18 cellular contexts compared by ENCODE assay signal in the genomic region with DNA sequence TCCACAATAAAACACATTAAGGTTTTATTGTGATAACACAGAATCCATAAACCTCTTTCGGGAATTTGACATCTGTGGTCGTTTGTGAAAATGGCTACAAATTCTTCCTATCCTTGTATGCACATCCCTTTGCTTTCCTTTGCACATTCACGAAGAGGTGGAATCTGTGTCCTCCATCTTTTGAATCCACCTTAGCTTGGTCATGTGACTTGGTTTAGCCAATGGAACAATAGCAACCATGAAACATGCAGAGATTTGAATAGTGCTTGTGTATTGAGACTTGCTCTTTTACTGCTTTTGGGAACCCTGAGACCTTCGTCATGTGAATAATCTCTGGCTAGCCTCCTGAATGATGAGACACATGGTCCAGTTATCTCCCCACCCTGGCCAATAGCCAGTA. TPM values are rescaled to one million over a fixed set of nuclear protein-coding genes. Genes with fewer than 3 reads are reported as not detected.
A peak's percentile ranks its signal among the peaks of the same experiment; 100 is the strongest.
DNase-seq lines count a peak whose midpoint lies in the region; ATAC-seq, FAIRE-seq and TF ChIP-seq lines count a peak whose summit lies in the region.
"Had no signal": no experiment of that assay in that cellular context is flagged by ENCODE, and none has a peak within 500 bp of the region (broad histone marks: within the 10 kb centered on the region; RNA-seq: fewer than 3 reads in every experiment).

No MANE protein-coding gene starts in this region.

- H3K79me2 ChIP-seq in GM23338 (replicated peaks; ENCODE audit: insufficient read depth) (no peaks in the 10 kb centered on the region), OCI-LY7 (ENCODE audit: insufficient read depth, low read depth, low read length) (no peaks in the 10 kb centered on the region), neural progenitor cell (ENCODE audit: low read depth) (no peaks in the 10 kb centered on the region)

- TF ChIP-seq EP300 in A549 (IDR thresholded peaks at IDR 0.05), result no peak

- DNase-seq in A549 (ENCODE audit: low read depth in 1 of 2, low spot score in 1 of 2), result peak in 1 of 2 experiments; percentile 40
- DNase-seq in GM23338 (ENCODE audit: low spot score), result no peak
- no peak for DNase-seq in OCI-LY7 (ENCODE audit: low spot score)
- no peak for DNase-seq in bronchial epithelial cell (ENCODE audit: low read depth)
- no peak for DNase-seq in mesenteric fat pad (ENCODE audit: low spot score)
- DNase-seq in stimulated activated CD4-positive, alpha-beta T cell treated with anti-CD3 and anti-CD28 coated beads, Interleukin-15, amount 100 ng/mL, for 24 hours, result no peak
- no peak for DNase-seq in SIG-M5 treated with dmso at 0.1 percent for 504 hours (lab: John Stamatoyannopoulos, UW; ENCODE audit: unreplicated experiment)
- DNase-seq in neural progenitor cell (ENCODE audit: low spot score), result no peak
- DNase-seq: CD4-positive, alpha-beta memory T cell; H9; NCI-H1092 treated with DMSO at 0.1 percent for 48 hours; NCI-H187; Right ventricle myocardium superior; SW 1271 had no signal

- CTCF ChIA-PET in A549 (lab: Yijun Ruan, JAX) (interaction anchor here (0.8 to 1.5 kb wide), 3 partner anchors 24 to 79 kb away, joined by 3 to 4 read pairs (median 3); no protein-coding TSS in a partner anchor), OCI-LY7 (lab: Charles Lee; ENCODE audit: unreplicated experiment) (no interaction called here)

- H3F3A ChIP-seq in GM23338 (replicated peaks; ENCODE audit: low read depth) (no peaks in the 10 kb centered on the region), neural progenitor cell (ENCODE audit: low read depth) (no peaks in the 10 kb centered on the region)

- no peak for TF ChIP-seq POLR2A in A549 (IDR thresholded peaks at IDR 0.05; ENCODE audit: low read length)

- peaks cover 25% of the 10 kb centered on the region for H3K9me3 Mint-ChIP-seq in GM23338
- peaks cover 14% of the 10 kb centered on the region for H3K9me3 Mint-ChIP-seq in neural progenitor cell

- no peak for TF ChIP-seq RAD21 in A549 (conservative IDR thresholded peaks at IDR 0.05 in 1 of 2, IDR thresholded peaks at IDR 0.05 in 1 of 2)

- no peak overlapping the region for H3K27ac Mint-ChIP-seq in GM23338
- H3K27ac Mint-ChIP-seq in neural progenitor cell, result no peak overlapping the region
- H3K27ac Mint-ChIP-seq: B cell; CD4-positive, alpha-beta memory T cell; H9; IgD-negative memory B cell; T-helper 2 cell treated with Interferon-gamma antibody and Interleukin-4, amounts not matched to agents 5 μg/mL and 100 μg/mL, for 36 hours had no signal

- H3K27me3 Mint-ChIP-seq in GM23338 (ENCODE audit: insufficient read depth, low read depth, poor library complexity) (no peaks in the 10 kb centered on the region), neural progenitor cell (ENCODE audit: insufficient read depth, low read depth) (no peaks in the 10 kb centered on the region)

- no peak overlapping the region for H3K9ac ChIP-seq in neural progenitor cell

- no peak for ATAC-seq in A549
- no peak for ATAC-seq in GM23338
- ATAC-seq: Panc1 had no signal

- H3K9me3 ChIP-seq in A549, result peaks cover 23% of the 10 kb centered on the region
- 0 out of 2 replicates have a peak, but pooled peaks cover 3% of the 10 kb centered on the region for H3K9me3 ChIP-seq in OCI-LY7 (ENCODE audit: low read length)
- peaks cover 7% of the 10 kb centered on the region for H3K9me3 ChIP-seq in neural progenitor cell (ENCODE audit: low read depth)

- H3K9me2 ChIP-seq in GM23338 (ENCODE audit: insufficient read depth), result no peaks in the 10 kb centered on the region
- H3K9me2 ChIP-seq in OCI-LY7 (ENCODE audit: insufficient read depth, low read length), result no peaks in the 10 kb centered on the region

- H3K4me3 Mint-ChIP-seq in GM23338 (no peak overlapping the region), neural progenitor cell (no peak overlapping the region)
- H3K4me3 Mint-ChIP-seq: B cell; CD4-positive, alpha-beta memory T cell; H9; IgD-negative memory B cell; T-helper 2 cell treated with Interferon-gamma antibody and Interleukin-4, amounts not matched to agents 5 μg/mL and 100 μg/mL, for 36 hours had no signal

- peak overlapping the region; percentile 60 for H2AFZ ChIP-seq in GM23338
- H2AFZ ChIP-seq in OCI-LY7 (ENCODE audit: low read length), result peak overlapping the region; percentile 27; the same call in 1 of the 2 replicates
- H2AFZ ChIP-seq in neural progenitor cell (replicated peaks), result no peak overlapping the region

- H3K4me1 Mint-ChIP-seq in GM23338 (peaks cover 5% of the 10 kb centered on the region; the same call in 2 of the 3 replicates), neural progenitor cell (peaks cover 6% of the 10 kb centered on the region)
- H3K4me1 Mint-ChIP-seq: B cell; CD4-positive, alpha-beta memory T cell; IgD-negative memory B cell had no signal

- H3K4me2 ChIP-seq in A549, result no peak overlapping the region
- no peak overlapping the region for H3K4me2 ChIP-seq in GM23338
- no peak overlapping the region for H3K4me2 ChIP-seq in OCI-LY7 (ENCODE audit: low read length)
- no peak overlapping the region for H3K4me2 ChIP-seq in neural progenitor cell

- FAIRE-seq in A549 (lab: Jason Lieb, UNC) (peak; percentile 63), bronchial epithelial cell (lab: Jason Lieb, UNC) (peak; percentile 84)

- intact Hi-C loops in OCI-LY7 (cut with micrococcal nuclease; ENCODE audit: unreplicated experiment), result no loop called here

- no peaks in the 10 kb centered on the region for H3K36me3 ChIP-seq in GM23338 (ENCODE audit: insufficient read depth)
- H3K36me3 ChIP-seq in OCI-LY7 (ENCODE audit: insufficient read depth, low read length), result no peaks in the 10 kb centered on the region
- no peaks in the 10 kb centered on the region for H3K36me3 ChIP-seq in bronchial epithelial cell (ENCODE audit: control insufficient read depth, insufficient read depth, low read length)
- H3K36me3 ChIP-seq in neural progenitor cell, result no peaks in the 10 kb centered on the region

- no peak overlapping the region for H3K4me3 ChIP-seq in A549
- no peak overlapping the region for H3K4me3 ChIP-seq in GM23338
- no peak overlapping the region for H3K4me3 ChIP-seq in OCI-LY7 (ENCODE audit: low read depth, low read length, poor library complexity, severe bottlenecking)
- no peak overlapping the region for H3K4me3 ChIP-seq in bronchial epithelial cell (ENCODE audit: low read depth, low read length)
- H3K4me3 ChIP-seq in neural progenitor cell, result no peak overlapping the region

- 49% methylated on average over 4 of the region's 4 CpGs for WGBS in A549 (ENCODE audit: missing lambda C conversion rate)

- no peak overlapping the region for H3K27ac ChIP-seq in A549
- no peak overlapping the region for H3K27ac ChIP-seq in GM23338 (ENCODE audit: low read depth)
- H3K27ac ChIP-seq in OCI-LY7 (ENCODE audit: low read depth, low read length, poor library complexity, severe bottlenecking), result no peak overlapping the region
- H3K27ac ChIP-seq in neural progenitor cell, result no peak overlapping the region

- no peaks in the 10 kb centered on the region for H3K4me1 ChIP-seq in A549
- H3K4me1 ChIP-seq in GM23338 (ENCODE audit: insufficient read depth), result no peaks in the 10 kb centered on the region
- no peaks in the 10 kb centered on the region for H3K4me1 ChIP-seq in OCI-LY7 (ENCODE audit: insufficient read depth, low read length, poor library complexity, severe bottlenecking)
- H3K4me1 ChIP-seq in neural progenitor cell, result peaks cover 4% of the 10 kb centered on the region

- H3K36me3 Mint-ChIP-seq in GM23338 (ENCODE audit: low read depth) (peaks cover 5% of the 10 kb centered on the region; the same call in 2 of the 3 replicates), neural progenitor cell (no peaks in the 10 kb centered on the region)

- POLR2A ChIA-PET in A549 (lab: Yijun Ruan, JAX), result no interaction called here
- POLR2A ChIA-PET in OCI-LY7 (lab: Charles Lee), result interaction anchor here (0.6 kb wide), 1 partner anchor 1445 kb away, joined by 3 read pairs; no protein-coding TSS in a partner anchor

- H3K27me3 ChIP-seq in GM23338 (ENCODE audit: insufficient read depth), result no peaks in the 10 kb centered on the region
- H3K27me3 ChIP-seq in bronchial epithelial cell (ENCODE audit: control insufficient read depth, insufficient read depth, low read length), result no peaks in the 10 kb centered on the region
- no peaks in the 10 kb centered on the region for H3K27me3 ChIP-seq in neural progenitor cell

- H4K20me1 ChIP-seq in GM23338 (replicated peaks; ENCODE audit: insufficient read depth) (no peaks in the 10 kb centered on the region), OCI-LY7 (ENCODE audit: insufficient read depth, low read length) (no peaks in the 10 kb centered on the region), neural progenitor cell (ENCODE audit: low read depth) (no peaks in the 10 kb centered on the region)

- BruUV-seq in OCI-LY7 (replicated peaks; lab: Mats Ljungman, UMichigan), result no TSS peak

- TF ChIP-seq CTCF in A549 (IDR thresholded peaks at IDR 0.05), result no peak
- TF ChIP-seq CTCF in GM23338 (conservative IDR thresholded peaks at IDR 0.05; ENCODE audit: low read depth in 2 of 2), result no peak
- TF ChIP-seq CTCF in OCI-LY7 (conservative IDR thresholded peaks at IDR 0.05; ENCODE audit: low read length), result no peak
- no peak for TF ChIP-seq CTCF in bronchial epithelial cell (IDR thresholded peaks at IDR 0.05; ENCODE audit: insufficient read depth, low read length, severe bottlenecking)
- no peak for TF ChIP-seq CTCF in neural progenitor cell (IDR thresholded peaks at IDR 0.05)

TF ChIP-seq in GM23338, 12 proteins besides CTCF, POLR2A, EP300 and RAD21 (continues in another document):
- no peak for TF ChIP-seq EZH2 (IDR thresholded peaks at IDR 0.05; ENCODE audit: low read depth, unreplicated experiment)
- TF ChIP-seq NANOG (IDR thresholded peaks at IDR 0.05; ENCODE audit: borderline replicate concordance), result no peak
- TF ChIP-seq ZNF331 (CRISPR knock-in tag; IDR thresholded peaks at IDR 0.05; ENCODE audit: low read depth), result no peak
- TF ChIP-seq ZNF114 (CRISPR knock-in tag; IDR thresholded peaks at IDR 0.05), result no peak

RNA-seq across cellular contexts. Expression of a gene that starts 49.7 kb away (rescaled TPM):
- polyA plus RNA-seq in A549 (2011; rRNA removed) (471 and 571 TPM in 2 replicates), A549 (2017; fragmentation: RNase III; extraction: RNeasy Plus Mini Kit Qiagen cat#74134 plus additional on column Dnase treatment) (658 to 761 TPM (median 681 TPM) in 3 replicates), GM23338 (2016; fragmentation: Nextera tagmentation; extraction: Ambion mirVana) (569 and 576 TPM in 2 replicates)
- 493 and 522 TPM in 2 replicates for polyA plus RNA-seq in A549 (2012; cell fraction: cytosol; rRNA removed)
- polyA plus RNA-seq in A549 (2012; cell fraction: nucleus; rRNA removed), result 926 and 1,083 TPM in 2 replicates
- polyA minus RNA-seq in A549 (2011; rRNA and poly(A)+ RNA removed), result 526 and 546 TPM in 2 replicates
- total RNA-seq in GM23338 (2014; rRNA removed; shearing (Covaris generic)), result 429 and 447 TPM in 2 replicates
- total RNA-seq in OCI-LY7 (2014; rRNA removed; shearing (Covaris generic)), result 580 and 640 TPM in 2 replicates
- total RNA-seq in OCI-LY7 (2022) (464 and 544 TPM in 2 replicates), bronchial epithelial cell (166 and 288 TPM in 2 replicates), mesenteric fat pad (165 TPM), neural progenitor cell (ENCODE audit: low replicate concordance) (246 and 288 TPM in 2 replicates)
